In genomic region chr9:123654218-123654617, GRCh38 we compare ENCODE assay signal across 23 cellular contexts.
"Had no signal": no experiment of that assay in that cellular context is flagged by ENCODE, and none has a peak within 500 bp of the region (broad histone marks: within the 10 kb centered on the region; RNA-seq: fewer than 3 reads in every experiment).

No MANE protein-coding gene starts in this region.

- H3K4me3 Mint-ChIP-seq: memory B cell; naive thymus-derived CD8-positive, alpha-beta T cell; nephron; neural progenitor cell; stimulated activated memory B cell treated with anti-CD40 and anti-IgM and Interleukin-4, amounts not matched to agents 10 μg/mL and 1 μg/mL and 100 μg/mL, for 72 hours had no signal

- H3K27ac Mint-ChIP-seq: memory B cell; nephron; neural progenitor cell; stimulated activated memory B cell treated with anti-CD40 and anti-IgM and Interleukin-4, amounts not matched to agents 10 μg/mL and 1 μg/mL and 100 μg/mL, for 72 hours had no signal

- H3K9me3 Mint-ChIP-seq: memory B cell; naive thymus-derived CD8-positive, alpha-beta T cell; nephron; neural progenitor cell; stimulated activated memory B cell treated with anti-CD40 and anti-IgM and Interleukin-4, amounts not matched to agents 10 μg/mL and 1 μg/mL and 100 μg/mL, for 72 hours had no signal

- H3K27me3 Mint-ChIP-seq: memory B cell; naive thymus-derived CD8-positive, alpha-beta T cell; stimulated activated memory B cell treated with anti-CD40 and anti-IgM and Interleukin-4, amounts not matched to agents 10 μg/mL and 1 μg/mL and 100 μg/mL, for 72 hours had no signal

- DNase-seq: hippocampal formation; kidney glomerular epithelial cell; left cardiac atrium; left ventricle myocardium superior; midbrain; naive thymus-derived CD8-positive, alpha-beta T cell; occipital lobe; psoas muscle; right lobe of liver; stimulated activated CD4-positive, alpha-beta T cell treated with anti-CD3 and anti-CD28 coated beads, Interleukin-1b, Interleukin-23, amount 100 ng/mL, for 48 hours; stimulated activated CD4-positive, alpha-beta T cell treated with anti-CD3 and anti-CD28 coated beads, Interleukin-2, amount 100 ng/mL, for 48 hours; stimulated activated CD4-positive, alpha-beta T cell treated with anti-CD3 and anti-CD28 coated beads, Interleukin-4, amount 100 ng/mL, for 4 hours; stimulated activated CD8-positive, alpha-beta memory T cell treated with anti-CD3 and anti-CD28 coated beads, Interleukin-4, amount 100 ng/mL, for 48 hours; stimulated activated naive CD8-positive, alpha-beta T cell treated with anti-CD3 and anti-CD28 coated beads, Interleukin-15, Interleukin-2, amounts not matched to agents 100 U/mL and 50 U/mL, for 24 hours; stomach; tibial artery; trophoblast cell; upper lobe of right lung had no signal

- ATAC-seq: left cardiac atrium; left lobe of liver; left ventricle myocardium superior; naive thymus-derived CD8-positive, alpha-beta T cell; psoas muscle; right lobe of liver; stimulated activated memory B cell treated with anti-CD40 and anti-IgM and Interleukin-4, amounts not matched to agents 10 μg/mL and 1 μg/mL and 100 μg/mL, for 72 hours; stimulated activated naive CD8-positive, alpha-beta T cell treated with anti-CD3 and anti-CD28 coated beads, Interleukin-15, Interleukin-2, amounts not matched to agents 100 U/mL and 50 U/mL, for 24 hours; upper lobe of right lung had no signal

- H3K4me1 Mint-ChIP-seq: nephron had no signal
